1 cellular context compared by ENCODE assay signal in genomic region chr2:10366601-10367270, GRCh38.
TF ChIP-seq lines count a peak whose summit lies in the region.

No MANE protein-coding gene starts in this region.

TF ChIP-seq in GM23338, 12 proteins besides CTCF, POLR2A, EP300 and RAD21:
- TF ChIP-seq EZH2 (IDR thresholded peaks at IDR 0.05; ENCODE audit: low read depth, unreplicated experiment) (no peak), JUNB (IDR thresholded peaks at IDR 0.05; ENCODE audit: unreplicated experiment) (no peak), STAT1 (IDR thresholded peaks at IDR 0.05; ENCODE audit: unreplicated experiment) (no peak), EZH2phosphoT487 (IDR thresholded peaks at IDR 0.05; ENCODE audit: unreplicated experiment) (no peak), POLR2AphosphoS5 (IDR thresholded peaks at IDR 0.05; ENCODE audit: low read depth) (no peak), NANOG (IDR thresholded peaks at IDR 0.05; ENCODE audit: borderline replicate concordance) (no peak), CREB1 (CRISPR knock-in tag; IDR thresholded peaks at IDR 0.05; ENCODE audit: low read depth) (no peak), ZNF331 (CRISPR knock-in tag; IDR thresholded peaks at IDR 0.05; ENCODE audit: low read depth) (no peak), ZNF114 (CRISPR knock-in tag; IDR thresholded peaks at IDR 0.05) (no peak)
- TF ChIP-seq, protein P1, sequence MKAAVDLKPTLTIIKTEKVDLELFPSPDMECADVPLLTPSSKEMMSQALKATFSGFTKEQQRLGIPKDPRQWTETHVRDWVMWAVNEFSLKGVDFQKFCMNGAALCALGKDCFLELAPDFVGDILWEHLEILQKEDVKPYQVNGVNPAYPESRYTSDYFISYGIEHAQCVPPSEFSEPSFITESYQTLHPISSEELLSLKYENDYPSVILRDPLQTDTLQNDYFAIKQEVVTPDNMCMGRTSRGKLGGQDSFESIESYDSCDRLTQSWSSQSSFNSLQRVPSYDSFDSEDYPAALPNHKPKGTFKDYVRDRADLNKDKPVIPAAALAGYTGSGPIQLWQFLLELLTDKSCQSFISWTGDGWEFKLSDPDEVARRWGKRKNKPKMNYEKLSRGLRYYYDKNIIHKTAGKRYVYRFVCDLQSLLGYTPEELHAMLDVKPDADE (IDR thresholded peaks at IDR 0.05) = no peak
- TF ChIP-seq, protein P2, sequence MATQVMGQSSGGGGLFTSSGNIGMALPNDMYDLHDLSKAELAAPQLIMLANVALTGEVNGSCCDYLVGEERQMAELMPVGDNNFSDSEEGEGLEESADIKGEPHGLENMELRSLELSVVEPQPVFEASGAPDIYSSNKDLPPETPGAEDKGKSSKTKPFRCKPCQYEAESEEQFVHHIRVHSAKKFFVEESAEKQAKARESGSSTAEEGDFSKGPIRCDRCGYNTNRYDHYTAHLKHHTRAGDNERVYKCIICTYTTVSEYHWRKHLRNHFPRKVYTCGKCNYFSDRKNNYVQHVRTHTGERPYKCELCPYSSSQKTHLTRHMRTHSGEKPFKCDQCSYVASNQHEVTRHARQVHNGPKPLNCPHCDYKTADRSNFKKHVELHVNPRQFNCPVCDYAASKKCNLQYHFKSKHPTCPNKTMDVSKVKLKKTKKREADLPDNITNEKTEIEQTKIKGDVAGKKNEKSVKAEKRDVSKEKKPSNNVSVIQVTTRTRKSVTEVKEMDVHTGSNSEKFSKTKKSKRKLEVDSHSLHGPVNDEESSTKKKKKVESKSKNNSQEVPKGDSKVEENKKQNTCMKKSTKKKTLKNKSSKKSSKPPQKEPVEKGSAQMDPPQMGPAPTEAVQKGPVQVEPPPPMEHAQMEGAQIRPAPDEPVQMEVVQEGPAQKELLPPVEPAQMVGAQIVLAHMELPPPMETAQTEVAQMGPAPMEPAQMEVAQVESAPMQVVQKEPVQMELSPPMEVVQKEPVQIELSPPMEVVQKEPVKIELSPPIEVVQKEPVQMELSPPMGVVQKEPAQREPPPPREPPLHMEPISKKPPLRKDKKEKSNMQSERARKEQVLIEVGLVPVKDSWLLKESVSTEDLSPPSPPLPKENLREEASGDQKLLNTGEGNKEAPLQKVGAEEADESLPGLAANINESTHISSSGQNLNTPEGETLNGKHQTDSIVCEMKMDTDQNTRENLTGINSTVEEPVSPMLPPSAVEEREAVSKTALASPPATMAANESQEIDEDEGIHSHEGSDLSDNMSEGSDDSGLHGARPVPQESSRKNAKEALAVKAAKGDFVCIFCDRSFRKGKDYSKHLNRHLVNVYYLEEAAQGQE (IDR thresholded peaks at IDR 0.05; ENCODE audit: unreplicated experiment) = no peak
- TF ChIP-seq, protein P3, sequence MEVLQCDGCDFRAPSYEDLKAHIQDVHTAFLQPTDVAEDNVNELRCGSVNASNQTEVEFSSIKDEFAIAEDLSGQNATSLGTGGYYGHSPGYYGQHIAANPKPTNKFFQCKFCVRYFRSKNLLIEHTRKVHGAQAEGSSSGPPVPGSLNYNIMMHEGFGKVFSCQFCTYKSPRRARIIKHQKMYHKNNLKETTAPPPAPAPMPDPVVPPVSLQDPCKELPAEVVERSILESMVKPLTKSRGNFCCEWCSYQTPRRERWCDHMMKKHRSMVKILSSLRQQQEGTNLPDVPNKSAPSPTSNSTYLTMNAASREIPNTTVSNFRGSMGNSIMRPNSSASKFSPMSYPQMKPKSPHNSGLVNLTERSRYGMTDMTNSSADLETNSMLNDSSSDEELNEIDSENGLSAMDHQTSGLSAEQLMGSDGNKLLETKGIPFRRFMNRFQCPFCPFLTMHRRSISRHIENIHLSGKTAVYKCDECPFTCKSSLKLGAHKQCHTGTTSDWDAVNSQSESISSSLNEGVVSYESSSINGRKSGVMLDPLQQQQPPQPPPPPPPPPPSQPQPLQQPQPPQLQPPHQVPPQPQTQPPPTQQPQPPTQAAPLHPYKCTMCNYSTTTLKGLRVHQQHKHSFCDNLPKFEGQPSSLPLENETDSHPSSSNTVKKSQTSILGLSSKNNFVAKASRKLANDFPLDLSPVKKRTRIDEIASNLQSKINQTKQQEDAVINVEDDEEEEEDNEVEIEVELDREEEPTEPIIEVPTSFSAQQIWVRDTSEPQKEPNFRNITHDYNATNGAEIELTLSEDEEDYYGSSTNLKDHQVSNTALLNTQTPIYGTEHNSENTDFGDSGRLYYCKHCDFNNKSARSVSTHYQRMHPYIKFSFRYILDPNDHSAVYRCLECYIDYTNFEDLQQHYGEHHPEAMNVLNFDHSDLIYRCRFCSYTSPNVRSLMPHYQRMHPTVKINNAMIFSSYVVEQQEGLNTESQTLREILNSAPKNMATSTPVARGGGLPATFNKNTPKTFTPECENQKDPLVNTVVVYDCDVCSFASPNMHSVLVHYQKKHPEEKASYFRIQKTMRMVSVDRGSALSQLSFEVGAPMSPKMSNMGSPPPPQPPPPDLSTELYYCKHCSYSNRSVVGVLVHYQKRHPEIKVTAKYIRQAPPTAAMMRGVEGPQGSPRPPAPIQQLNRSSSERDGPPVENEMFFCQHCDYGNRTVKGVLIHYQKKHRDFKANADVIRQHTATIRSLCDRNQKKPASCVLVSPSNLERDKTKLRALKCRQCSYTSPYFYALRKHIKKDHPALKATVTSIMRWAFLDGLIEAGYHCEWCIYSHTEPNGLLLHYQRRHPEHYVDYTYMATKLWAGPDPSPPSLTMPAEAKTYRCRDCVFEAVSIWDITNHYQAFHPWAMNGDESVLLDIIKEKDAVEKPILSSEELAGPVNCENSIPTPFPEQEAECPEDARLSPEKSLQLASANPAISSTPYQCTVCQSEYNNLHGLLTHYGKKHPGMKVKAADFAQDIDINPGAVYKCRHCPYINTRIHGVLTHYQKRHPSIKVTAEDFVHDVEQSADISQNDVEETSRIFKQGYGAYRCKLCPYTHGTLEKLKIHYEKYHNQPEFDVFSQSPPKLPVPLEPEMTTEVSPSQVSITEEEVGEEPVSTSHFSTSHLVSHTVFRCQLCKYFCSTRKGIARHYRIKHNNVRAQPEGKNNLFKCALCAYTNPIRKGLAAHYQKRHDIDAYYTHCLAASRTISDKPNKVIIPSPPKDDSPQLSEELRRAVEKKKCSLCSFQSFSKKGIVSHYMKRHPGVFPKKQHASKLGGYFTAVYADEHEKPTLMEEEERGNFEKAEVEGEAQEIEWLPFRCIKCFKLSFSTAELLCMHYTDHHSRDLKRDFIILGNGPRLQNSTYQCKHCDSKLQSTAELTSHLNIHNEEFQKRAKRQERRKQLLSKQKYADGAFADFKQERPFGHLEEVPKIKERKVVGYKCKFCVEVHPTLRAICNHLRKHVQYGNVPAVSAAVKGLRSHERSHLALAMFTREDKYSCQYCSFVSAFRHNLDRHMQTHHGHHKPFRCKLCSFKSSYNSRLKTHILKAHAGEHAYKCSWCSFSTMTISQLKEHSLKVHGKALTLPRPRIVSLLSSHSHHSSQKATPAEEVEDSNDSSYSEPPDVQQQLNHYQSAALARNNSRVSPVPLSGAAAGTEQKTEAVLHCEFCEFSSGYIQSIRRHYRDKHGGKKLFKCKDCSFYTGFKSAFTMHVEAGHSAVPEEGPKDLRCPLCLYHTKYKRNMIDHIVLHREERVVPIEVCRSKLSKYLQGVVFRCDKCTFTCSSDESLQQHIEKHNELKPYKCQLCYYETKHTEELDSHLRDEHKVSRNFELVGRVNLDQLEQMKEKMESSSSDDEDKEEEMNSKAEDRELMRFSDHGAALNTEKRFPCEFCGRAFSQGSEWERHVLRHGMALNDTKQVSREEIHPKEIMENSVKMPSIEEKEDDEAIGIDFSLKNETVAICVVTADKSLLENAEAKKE (CRISPR knock-in tag; IDR thresholded peaks at IDR 0.05) = no peak
TF ChIP-seq in GM23338: peak in this region for 0.
